Comparison of ENCODE assay signal across 8 cellular contexts in the genomic region with DNA sequence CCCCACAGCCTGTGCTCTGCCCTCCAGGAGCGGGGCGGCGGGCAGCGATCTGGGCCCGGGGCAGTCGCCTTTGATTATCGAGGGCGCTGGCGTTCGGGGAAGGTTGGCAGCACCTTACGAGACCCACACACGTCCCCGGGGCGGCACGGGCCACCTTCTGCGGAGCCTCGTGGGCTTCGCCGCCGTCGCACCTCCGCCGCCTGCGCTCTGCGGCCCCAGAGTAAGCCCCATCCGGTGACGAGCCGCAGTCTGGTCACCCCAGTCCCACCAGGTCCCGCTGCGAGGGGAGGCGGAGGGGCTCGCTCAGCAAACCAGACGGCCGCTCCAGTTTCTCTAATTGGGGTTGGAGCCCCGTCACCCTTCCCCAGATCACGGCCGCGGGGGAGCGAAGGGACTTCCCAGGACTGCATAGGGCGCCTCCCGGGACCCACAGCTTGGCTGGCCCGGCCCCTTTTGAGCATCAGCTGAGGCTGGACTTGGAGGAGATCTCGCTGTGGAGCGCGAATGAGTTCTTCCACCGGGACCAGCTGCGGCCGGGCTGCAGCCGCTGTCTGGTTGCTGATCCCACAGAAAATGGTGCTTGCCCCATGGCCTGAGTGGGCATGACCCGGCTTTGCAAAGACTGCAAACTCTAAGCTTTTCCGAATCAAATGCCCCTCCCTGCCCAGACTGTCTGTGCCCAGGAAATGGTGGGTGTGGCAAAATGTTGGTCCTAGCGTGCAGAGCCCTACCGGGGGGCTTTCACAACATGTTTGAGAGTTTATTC.
DNase-seq lines count a peak whose midpoint lies in the region; ATAC-seq and TF ChIP-seq lines count a peak whose summit lies in the region.

No MANE protein-coding gene starts in this region.

- H3K9ac ChIP-seq in BLaER1 treated with 17β-estradiol and CSF1 and Interleukin-3, amounts not matched to agents 10 nM and 100 nM, result peak overlapping the region; percentile 7 to 97 (median 52); a peak in 19 of 22 replicates

- H3K4me2 ChIP-seq in BLaER1 treated with 17β-estradiol and CSF1 and Interleukin-3, amounts not matched to agents 10 nM and 100 nM, result peak overlapping the region; percentile 71 to 97 (median 91)

- peak overlapping the region in 5 of 11 experiments; percentile 1 to 96 (median 86); a peak in 8 of 22 replicates for H3K27ac ChIP-seq in BLaER1 treated with 17β-estradiol and CSF1 and Interleukin-3, amounts not matched to agents 10 nM and 100 nM
- H3K27ac ChIP-seq in brain microvascular endothelial cell, result peak overlapping the region; percentile 45

- ATAC-seq in HG03280 (IDR thresholded peaks at IDR 0.05; ENCODE audit: unreplicated experiment), result peak; percentile 53

- peak; percentile 48 for DNase-seq in GM19240 (ENCODE audit: insufficient read length, low spot score)
- peak; percentile 55 for DNase-seq in T-helper 9 cell
- peak; percentile 73 for DNase-seq in brain microvascular endothelial cell
- peak; percentile 89 for DNase-seq in iris pigment epithelial cell (ENCODE audit: low read depth)
- peak; percentile 57 for DNase-seq in stimulated activated CD4-positive, alpha-beta T cell treated with anti-CD3 and anti-CD28 coated beads, Interleukin-15, amount 100 ng/mL, for 24 hours
- DNase-seq in middle frontal gyrus (ENCODE audit: extremely low spot score, low spot score), result no peak

- peaks cover 0 to 47% (median 0%) of the 10 kb centered on the region in 11 experiments; a peak in 6 of 22 replicates for H3K36me3 ChIP-seq in BLaER1 treated with 17β-estradiol and CSF1 and Interleukin-3, amounts not matched to agents 10 nM and 100 nM
- H3K36me3 ChIP-seq in brain microvascular endothelial cell (replicated peaks), result no peaks in the 10 kb centered on the region

- in situ Hi-C loops in brain microvascular endothelial cell (cut with HindIII; ENCODE audit: low pct_ligation_motif_present, low sequenced_read_pairs), result no loop called here

- no peaks in the 10 kb centered on the region for H3K9me3 ChIP-seq in BLaER1 treated with 17β-estradiol and CSF1 and Interleukin-3, amounts not matched to agents 10 nM and 100 nM (replicated peaks in 1 of 11)

- TF ChIP-seq CTCF in brain microvascular endothelial cell (IDR thresholded peaks at IDR 0.05; ENCODE audit: low read depth, low read length, missing control alignments), result no peak

- H4K20me1 ChIP-seq in BLaER1 treated with 17β-estradiol and CSF1 and Interleukin-3, amounts not matched to agents 10 nM and 100 nM, result peaks cover 0 to 50% (median 14%) of the 10 kb centered on the region in 11 experiments; a peak in 13 of 22 replicates

- peaks cover 15 to 88% (median 24%) of the 10 kb centered on the region in 10 experiments for H3K4me1 ChIP-seq in BLaER1 treated with 17β-estradiol and CSF1 and Interleukin-3, amounts not matched to agents 10 nM and 100 nM

- H3K27me3 ChIP-seq in BLaER1 treated with 17β-estradiol and CSF1 and Interleukin-3, amounts not matched to agents 10 nM and 100 nM, result peaks cover 27 to 69% (median 62%) of the 10 kb centered on the region in 11 experiments
- no peaks in the 10 kb centered on the region for H3K27me3 ChIP-seq in brain microvascular endothelial cell (replicated peaks)

- peak overlapping the region; percentile 51 to 96 (median 60) for H3K4me3 ChIP-seq in BLaER1 treated with 17β-estradiol and CSF1 and Interleukin-3, amounts not matched to agents 10 nM and 100 nM
- peak overlapping the region; percentile 74 for H3K4me3 ChIP-seq in brain microvascular endothelial cell (ENCODE audit: low read depth, low read length)
